In the genomic region with DNA sequence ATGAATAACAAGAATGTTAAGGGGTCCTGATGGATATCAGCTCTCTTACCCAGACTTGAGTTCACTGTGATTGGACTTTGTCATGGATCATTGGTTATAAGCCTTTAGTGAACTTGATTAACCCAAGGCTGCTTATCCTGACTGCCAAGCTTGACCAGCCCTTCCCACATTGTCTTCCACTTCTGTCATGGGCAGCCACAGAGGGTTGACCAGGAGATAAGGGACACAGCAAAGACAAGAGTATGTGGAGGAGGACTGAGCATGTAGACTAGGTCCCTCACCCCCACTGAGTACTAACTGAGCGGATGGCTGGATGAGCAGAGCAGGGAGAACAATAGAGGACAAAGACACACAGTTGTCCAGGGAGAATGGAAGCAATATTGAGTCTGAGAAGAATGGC, we compare ENCODE assay signal across 1 cellular context.
TF ChIP-seq lines count a peak whose summit lies in the region.

No MANE protein-coding gene starts in this region.

TF ChIP-seq in H1, 55 proteins besides CTCF, POLR2A, EP300 and RAD21:
- no peak for TF ChIP-seq SP2 (IDR thresholded peaks at IDR 0.05; ENCODE audit: low read length)
TF ChIP-seq in H1: peak in this region for 0.
